22 cellular contexts compared by ENCODE assay signal in the genomic region with DNA sequence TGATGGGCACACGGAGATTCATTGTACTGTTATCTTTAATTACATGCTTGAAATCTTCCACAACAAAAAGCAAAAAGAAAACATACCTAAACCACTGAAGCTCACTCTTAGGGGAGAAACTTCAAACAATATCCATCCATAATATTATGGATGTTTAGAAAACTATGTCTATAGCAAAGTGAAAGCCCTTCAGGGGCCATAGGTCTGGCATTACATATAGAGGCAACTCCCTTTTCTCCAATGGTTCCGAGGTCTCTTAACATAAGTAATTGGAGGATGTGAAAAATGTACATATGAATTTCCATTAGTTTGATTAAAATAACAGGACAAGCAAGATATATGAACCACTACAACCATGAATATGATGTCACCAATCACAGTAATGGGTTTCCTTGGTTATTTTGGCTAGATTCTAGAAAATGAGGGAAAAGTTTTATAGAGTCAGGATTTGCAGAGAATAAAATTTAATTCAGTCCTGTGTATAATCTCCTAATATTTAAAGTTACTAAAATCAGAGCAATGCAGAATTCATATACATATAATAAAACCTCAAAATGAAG.
"Had no signal": no experiment of that assay in that cellular context is flagged by ENCODE, and none has a peak within 500 bp of the region (broad histone marks: within the 10 kb centered on the region; RNA-seq: fewer than 3 reads in every experiment).

No MANE protein-coding gene starts in this region.

- H3K4me1 ChIP-seq: esophagus muscularis mucosa, heart right ventricle, left ventricle myocardium inferior, psoas muscle, thyroid gland had no signal

- ATAC-seq: activated CD4-positive, alpha-beta T cell treated with anti-CD3 and anti-CD28 coated beads for 36 hours; activated naive CD4-positive, alpha-beta T cell treated with anti-CD3 and anti-CD28 coated beads, Interleukin-2, amount 50 U/mL, for 72 hours; gastroesophageal sphincter; heart right ventricle; psoas muscle; right cardiac atrium; stimulated activated memory B cell treated with anti-CD40 and anti-IgM and Interleukin-4, amounts not matched to agents 10 μg/mL and 1 μg/mL and 100 μg/mL, for 72 hours; WTC11 had no signal

- H3K27ac ChIP-seq: adrenal gland, esophagus muscularis mucosa, gastroesophageal sphincter, heart right ventricle, left ventricle myocardium inferior, psoas muscle, skin epidermis, thyroid gland had no signal

- H3K27me3 ChIP-seq: adrenal gland, esophagus muscularis mucosa, gastroesophageal sphincter, heart right ventricle, thyroid gland had no signal

- H3K4me3 ChIP-seq: adrenal gland, esophagus muscularis mucosa, gastroesophageal sphincter, heart right ventricle, left ventricle myocardium inferior, psoas muscle, skin epidermis, thyroid gland had no signal

- H3K9me3 ChIP-seq: adrenal gland, esophagus muscularis mucosa, gastroesophageal sphincter, heart right ventricle, left ventricle myocardium inferior, psoas muscle, thyroid gland had no signal

- DNase-seq: activated CD4-positive, alpha-beta T cell treated with anti-CD3 and anti-CD28 coated beads for 36 hours; activated CD4-positive, alpha-beta T cell treated with anti-CD3 and anti-CD28 coated beads, Interleukin-2, amount 50 U/mL, for 48 hours; activated gamma-delta T cell treated with Interleukin-2 at 50 U/mL for 16 hours; adrenal gland; effector CD8-positive, alpha-beta T cell; heart right ventricle; immature natural killer cell; kidney glomerular epithelial cell; left ventricle myocardium inferior; mammary epithelial cell; occipital lobe; psoas muscle; right cardiac atrium; stimulated activated CD4-positive, alpha-beta T cell treated with anti-CD3 and anti-CD28 coated beads, Interleukin-15, amount 100 ng/mL, for 24 hours; stimulated activated CD4-positive, alpha-beta T cell treated with anti-CD3 and anti-CD28 coated beads, Interleukin-4, amount 100 ng/mL, for 24 hours; thyroid gland had no signal
